Comparison of ENCODE assay signal across 2 cellular contexts in the genomic region with DNA sequence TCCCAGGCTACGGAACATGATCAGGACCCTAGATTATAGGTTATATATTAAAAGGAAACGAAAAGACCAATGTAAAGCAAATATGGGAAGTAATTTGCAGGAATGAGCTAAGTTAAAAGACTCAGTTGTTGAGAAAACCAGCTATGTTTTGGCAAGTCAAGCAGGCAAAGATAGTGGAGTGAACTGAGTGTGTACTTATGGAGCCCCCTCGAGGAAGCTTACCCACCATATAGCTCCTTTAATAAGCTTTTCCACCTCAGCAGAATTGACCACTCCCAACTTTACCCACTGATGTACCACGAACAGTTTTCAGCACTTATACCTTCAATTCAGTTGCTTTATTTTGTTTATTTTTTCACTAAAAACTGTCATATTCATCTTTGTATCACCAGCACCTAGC.
TF ChIP-seq lines count a peak whose summit lies in the region.

No MANE protein-coding gene starts in this region.

TF ChIP-seq in HCT116, 20 proteins besides CTCF, POLR2A, EP300 and RAD21:
- TF ChIP-seq ZFX (IDR thresholded peaks at IDR 0.05) (no peak), FOSL1 (IDR thresholded peaks at IDR 0.05; ENCODE audit: low read depth) (no peak), SIN3A (IDR thresholded peaks at IDR 0.05; ENCODE audit: low read depth) (no peak), EZH2 (IDR thresholded peaks at IDR 0.05) (no peak), TCF7L2 (IDR thresholded peaks at IDR 0.05; ENCODE audit: borderline replicate concordance, extremely low read depth, insufficient read depth, insufficient read length) (no peak), SRF (IDR thresholded peaks at IDR 0.05; ENCODE audit: low read depth) (no peak), EZH2phosphoT487 (IDR thresholded peaks at IDR 0.05; ENCODE audit: borderline replicate concordance) (no peak), EGR1 (IDR thresholded peaks at IDR 0.05; ENCODE audit: low read depth) (no peak)
TF ChIP-seq in HCT116: peak in this region for 0.

TF ChIP-seq in H1, 55 proteins besides CTCF, POLR2A, EP300 and RAD21:
- TF ChIP-seq TAF7 (optimal IDR thresholded peaks at IDR 0.05; ENCODE audit: borderline replicate concordance, low read depth, low read length) (no peak), SIRT6 (IDR thresholded peaks at IDR 0.05; ENCODE audit: low read length) (no peak), SP2 (IDR thresholded peaks at IDR 0.05; ENCODE audit: low read length) (no peak), NRF1 (IDR thresholded peaks at IDR 0.05; ENCODE audit: low read depth, low read length) (no peak), TEAD4 (IDR thresholded peaks at IDR 0.05; ENCODE audit: low read depth, low read length) (no peak), EGR1 (IDR thresholded peaks at IDR 0.05; ENCODE audit: borderline replicate concordance, low read depth, low read length) (no peak), POU5F1 (IDR thresholded peaks at IDR 0.05; ENCODE audit: low read depth, low read length) (no peak), GTF2F1 (IDR thresholded peaks at IDR 0.05; ENCODE audit: borderline replicate concordance, low read depth, low read length) (no peak), CTBP2 (IDR thresholded peaks at IDR 0.05; ENCODE audit: borderline replicate concordance, insufficient read depth, insufficient read length, low read length) (no peak), RFX5 (IDR thresholded peaks at IDR 0.05; ENCODE audit: borderline replicate concordance, low read depth, low read length) (no peak), TCF12 (IDR thresholded peaks at IDR 0.05; ENCODE audit: low read depth, low read length) (no peak), MAFK (IDR thresholded peaks at IDR 0.05; ENCODE audit: low read depth, low read length) (no peak), HDAC6 (IDR thresholded peaks at IDR 0.05; ENCODE audit: low read depth, low read length) (no peak), KDM5A (IDR thresholded peaks at IDR 0.05; ENCODE audit: low read length) (no peak), CEBPB (IDR thresholded peaks at IDR 0.05; ENCODE audit: low read depth, low read length) (no peak), TBP (IDR thresholded peaks at IDR 0.05; ENCODE audit: low read depth, low read length) (no peak)
- TF ChIP-seq, protein P1, sequence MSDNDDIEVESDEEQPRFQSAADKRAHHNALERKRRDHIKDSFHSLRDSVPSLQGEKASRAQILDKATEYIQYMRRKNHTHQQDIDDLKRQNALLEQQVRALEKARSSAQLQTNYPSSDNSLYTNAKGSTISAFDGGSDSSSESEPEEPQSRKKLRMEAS (IDR thresholded peaks at IDR 0.05) = no peak
- TF ChIP-seq, protein P2, sequence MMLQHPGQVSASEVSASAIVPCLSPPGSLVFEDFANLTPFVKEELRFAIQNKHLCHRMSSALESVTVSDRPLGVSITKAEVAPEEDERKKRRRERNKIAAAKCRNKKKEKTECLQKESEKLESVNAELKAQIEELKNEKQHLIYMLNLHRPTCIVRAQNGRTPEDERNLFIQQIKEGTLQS (IDR thresholded peaks at IDR 0.05; ENCODE audit: insufficient read depth, low read depth, low read length) = no peak
- TF ChIP-seq, protein P3, sequence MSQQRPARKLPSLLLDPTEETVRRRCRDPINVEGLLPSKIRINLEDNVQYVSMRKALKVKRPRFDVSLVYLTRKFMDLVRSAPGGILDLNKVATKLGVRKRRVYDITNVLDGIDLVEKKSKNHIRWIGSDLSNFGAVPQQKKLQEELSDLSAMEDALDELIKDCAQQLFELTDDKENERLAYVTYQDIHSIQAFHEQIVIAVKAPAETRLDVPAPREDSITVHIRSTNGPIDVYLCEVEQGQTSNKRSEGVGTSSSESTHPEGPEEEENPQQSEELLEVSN (IDR thresholded peaks at IDR 0.05) = no peak
TF ChIP-seq in H1: peak in this region for 0.
